In genomic region chr1:248905949-248906740, GRCh38 we compare ENCODE assay signal across 8 cellular contexts. TPM values are rescaled to one million over a fixed set of nuclear protein-coding genes. Genes with fewer than 3 reads are reported as not detected.
DNase-seq lines count a peak whose midpoint lies in the region; ATAC-seq and TF ChIP-seq lines count a peak whose summit lies in the region.

A gene with protein sequence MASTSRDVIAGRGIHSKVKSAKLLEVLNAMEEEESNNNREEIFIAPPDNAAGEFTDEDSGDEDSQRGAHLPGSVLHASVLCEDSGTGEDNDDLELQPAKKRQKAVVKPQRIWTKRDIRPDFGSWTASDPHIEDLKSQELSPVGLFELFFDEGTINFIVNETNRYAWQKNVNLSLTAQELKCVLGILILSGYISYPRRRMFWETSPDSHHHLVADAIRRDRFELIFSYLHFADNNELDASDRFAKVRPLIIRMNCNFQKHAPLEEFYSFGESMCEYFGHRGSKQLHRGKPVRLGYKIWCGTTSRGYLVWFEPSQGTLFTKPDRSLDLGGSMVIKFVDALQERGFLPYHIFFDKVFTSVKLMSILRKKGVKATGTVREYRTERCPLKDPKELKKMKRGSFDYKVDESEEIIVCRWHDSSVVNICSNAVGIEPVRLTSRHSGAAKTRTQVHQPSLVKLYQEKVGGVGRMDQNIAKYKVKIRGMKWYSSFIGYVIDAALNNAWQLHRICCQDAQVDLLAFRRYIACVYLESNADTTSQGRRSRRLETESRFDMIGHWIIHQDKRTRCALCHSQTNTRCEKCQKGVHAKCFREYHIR (plus strand): TSS chr1:248906235. CDS start chr1:248913863, 7,628 bp downstream.

- TF ChIP-seq CTCF in fibroblast of the aortic adventitia (IDR thresholded peaks at IDR 0.05; ENCODE audit: insufficient read depth, low read length) (peak; percentile 75), neural cell (IDR thresholded peaks at IDR 0.05; ENCODE audit: poor library complexity, severe bottlenecking) (peak; percentile 90)

- H3K36me3 ChIP-seq in GM23248 (ENCODE audit: low read depth) (no peaks in the 10 kb centered on the region), Karpas-422 (ENCODE audit: insufficient read depth, low read length) (no peaks in the 10 kb centered on the region), neural cell (ENCODE audit: insufficient read depth, low read length) (no peaks in the 10 kb centered on the region)

- no peaks in the 10 kb centered on the region for H3K9me3 Mint-ChIP-seq in activated T-helper 2 cell treated with anti-CD3 and anti-CD28 coated beads, Interferon-gamma antibody, Interleukin-2, Interleukin-4, amounts not matched to agents 10 μg/mL and 5 μg/mL and 100 μg/mL, durations not matched to agents 14 hours and 24 hours and 36 hours
- no peaks in the 10 kb centered on the region for H3K9me3 Mint-ChIP-seq in stimulated activated naive CD8-positive, alpha-beta T cell treated with anti-CD3 and anti-CD28 coated beads, Interleukin-15, amount 100 ng/mL, for 72 hours

- H3K9ac ChIP-seq in GM23248 (peak within 1 kb of the TSS; percentile 93), Karpas-422 (ENCODE audit: low read length) (peak within 1 kb of the TSS; percentile 73), neural cell (ENCODE audit: low read length) (peak within 1 kb of the TSS; percentile 85)

- peaks cover 44% of the 10 kb centered on the region for H3K79me2 ChIP-seq in GM23248 (ENCODE audit: insufficient read depth)
- peaks cover 40% of the 10 kb centered on the region for H3K79me2 ChIP-seq in Karpas-422 (ENCODE audit: low read length)
- peaks cover 17% of the 10 kb centered on the region for H3K79me2 ChIP-seq in neural cell (replicated peaks; ENCODE audit: insufficient read depth, low read length)

- peak; percentile 92 for DNase-seq in EL
- DNase-seq in GM23248, result peak; percentile 96
- peak; percentile 97 for DNase-seq in Karpas-422
- DNase-seq in RPMI7951 (ENCODE audit: low read depth), result peak; percentile 87
- peak; percentile 91 for DNase-seq in activated T-helper 2 cell treated with anti-CD3 and anti-CD28 coated beads, Interferon-gamma antibody, Interleukin-2, Interleukin-4, amounts not matched to agents 10 μg/mL and 5 μg/mL and 100 μg/mL, durations not matched to agents 14 hours and 24 hours and 36 hours (ENCODE audit: low spot score)
- peak; percentile 93 for DNase-seq in fibroblast of the aortic adventitia (ENCODE audit: low read depth)
- DNase-seq in stimulated activated naive CD8-positive, alpha-beta T cell treated with anti-CD3 and anti-CD28 coated beads, Interleukin-15, amount 100 ng/mL, for 72 hours, result peak; percentile 98

- H3K27ac ChIP-seq in GM23248 (peak within 1 kb of the TSS; percentile 89), Karpas-422 (ENCODE audit: low read length) (peak within 1 kb of the TSS; percentile 64), neural cell (ENCODE audit: low read length) (peak within 1 kb of the TSS; percentile 95)

- H3K27ac Mint-ChIP-seq in activated T-helper 2 cell treated with anti-CD3 and anti-CD28 coated beads, Interferon-gamma antibody, Interleukin-2, Interleukin-4, amounts not matched to agents 10 μg/mL and 5 μg/mL and 100 μg/mL, durations not matched to agents 14 hours and 24 hours and 36 hours, result peak within 1 kb of the TSS; percentile 97
- peak within 1 kb of the TSS; percentile 97 to 98 for H3K27ac Mint-ChIP-seq in stimulated activated naive CD8-positive, alpha-beta T cell treated with anti-CD3 and anti-CD28 coated beads, Interleukin-15, amount 100 ng/mL, for 72 hours

- H2AFZ ChIP-seq in GM23248, result peak within 1 kb of the TSS; percentile 100
- peak within 1 kb of the TSS; percentile 72 for H2AFZ ChIP-seq in Karpas-422 (ENCODE audit: low read length)
- H2AFZ ChIP-seq in neural cell (ENCODE audit: low read depth, low read length), result peak within 1 kb of the TSS; percentile 74

- H3K4me3 Mint-ChIP-seq in activated T-helper 2 cell treated with anti-CD3 and anti-CD28 coated beads, Interferon-gamma antibody, Interleukin-2, Interleukin-4, amounts not matched to agents 10 μg/mL and 5 μg/mL and 100 μg/mL, durations not matched to agents 14 hours and 24 hours and 36 hours (ENCODE audit: low read depth), result peak within 1 kb of the TSS; percentile 93
- peak within 1 kb of the TSS; percentile 93 to 97 for H3K4me3 Mint-ChIP-seq in stimulated activated naive CD8-positive, alpha-beta T cell treated with anti-CD3 and anti-CD28 coated beads, Interleukin-15, amount 100 ng/mL, for 72 hours

- H3K4me2 ChIP-seq in GM23248 (ENCODE audit: unreplicated experiment) (peak within 1 kb of the TSS; percentile 99), Karpas-422 (ENCODE audit: low read depth, low read length, poor library complexity, severe bottlenecking) (peak within 1 kb of the TSS; percentile 86), neural cell (ENCODE audit: low read length) (peak within 1 kb of the TSS; percentile 89)

- TF ChIP-seq RAD21 in neural cell (conservative IDR thresholded peaks at IDR 0.05), result peak; percentile 61

- H3K4me3 ChIP-seq in GM23248 (peak within 1 kb of the TSS; percentile 99), Karpas-422 (ENCODE audit: low read length) (peak within 1 kb of the TSS; percentile 79), fibroblast of the aortic adventitia (ENCODE audit: low read depth, low read length) (peak within 1 kb of the TSS; percentile 95), neural cell (ENCODE audit: low read length) (peak within 1 kb of the TSS; percentile 90)

- H3K27me3 ChIP-seq in GM23248 (replicated peaks; ENCODE audit: insufficient read depth) (no peaks in the 10 kb centered on the region), Karpas-422 (ENCODE audit: low read length) (no peaks in the 10 kb centered on the region), neural cell (ENCODE audit: insufficient read depth, low read depth, low read length) (no peaks in the 10 kb centered on the region)

- peak; percentile 26 for TF ChIP-seq EP300 in neural cell (conservative IDR thresholded peaks at IDR 0.05; ENCODE audit: poor library complexity, severe bottlenecking)

- H4K20me1 ChIP-seq in GM23248 (ENCODE audit: insufficient read depth), result no peaks in the 10 kb centered on the region
- no peaks in the 10 kb centered on the region for H4K20me1 ChIP-seq in Karpas-422 (ENCODE audit: insufficient read depth, low read depth, low read length)
- H4K20me1 ChIP-seq in neural cell (ENCODE audit: insufficient read depth), result no peaks in the 10 kb centered on the region

- peaks cover 7% of the 10 kb centered on the region for H3K36me3 Mint-ChIP-seq in activated T-helper 2 cell treated with anti-CD3 and anti-CD28 coated beads, Interferon-gamma antibody, Interleukin-2, Interleukin-4, amounts not matched to agents 10 μg/mL and 5 μg/mL and 100 μg/mL, durations not matched to agents 14 hours and 24 hours and 36 hours (ENCODE audit: low read depth)

- in situ Hi-C loops in GM23248 (cut with MboI), result no loop called here

- WGBS in GM23248 (ENCODE audit: low coverage in 1 of 2, low lambda C conversion rate in 2 of 2, missing lambda C conversion rate in 2 of 2), 2 experiments, result 1 to 2% methylated on average over 56 to 71 of the region's 80 CpGs

- H3K9me2 ChIP-seq in GM23248 (ENCODE audit: insufficient read depth) (no peaks in the 10 kb centered on the region), Karpas-422 (replicated peaks; ENCODE audit: insufficient read depth, low read length) (no peaks in the 10 kb centered on the region), neural cell (ENCODE audit: insufficient read depth, low read length) (no peaks in the 10 kb centered on the region)

- H3K9me3 ChIP-seq in GM23248 (ENCODE audit: low read depth), result no peaks in the 10 kb centered on the region
- no peaks in the 10 kb centered on the region for H3K9me3 ChIP-seq in Karpas-422 (ENCODE audit: low read length)
- no peaks in the 10 kb centered on the region for H3K9me3 ChIP-seq in neural cell (ENCODE audit: low read length)

- H3F3A ChIP-seq in GM23248 (ENCODE audit: insufficient read depth) (peaks cover 13% of the 10 kb centered on the region), neural cell (ENCODE audit: insufficient read depth, low read length, poor library complexity, severe bottlenecking) (no peaks in the 10 kb centered on the region)

- H3K4me1 ChIP-seq in GM23248 (ENCODE audit: insufficient read depth) (peaks cover 7% of the 10 kb centered on the region; the same call in 1 of the 2 replicates), Karpas-422 (ENCODE audit: low read length) (peaks cover 41% of the 10 kb centered on the region)

- intact Hi-C loops in activated T-helper 2 cell treated with anti-CD3 and anti-CD28 coated beads, Interferon-gamma antibody, Interleukin-2, Interleukin-4, amounts not matched to agents 10 μg/mL and 5 μg/mL and 100 μg/mL, durations not matched to agents 14 hours and 24 hours and 36 hours (cut with micrococcal nuclease), result loop anchor here (1.0 kb wide), 5 partner anchors 18 to 80 kb away; partner anchors contain the start of genes ZNF672 and ZNF692

- peaks cover 25% of the 10 kb centered on the region for H3K4me1 Mint-ChIP-seq in activated T-helper 2 cell treated with anti-CD3 and anti-CD28 coated beads, Interferon-gamma antibody, Interleukin-2, Interleukin-4, amounts not matched to agents 10 μg/mL and 5 μg/mL and 100 μg/mL, durations not matched to agents 14 hours and 24 hours and 36 hours (ENCODE audit: low read depth)
- H3K4me1 Mint-ChIP-seq in stimulated activated naive CD8-positive, alpha-beta T cell treated with anti-CD3 and anti-CD28 coated beads, Interleukin-15, amount 100 ng/mL, for 72 hours, result peaks cover 44% of the 10 kb centered on the region

- ATAC-seq in stimulated activated naive CD8-positive, alpha-beta T cell treated with anti-CD3 and anti-CD28 coated beads, Interleukin-15, amount 100 ng/mL, for 72 hours, result peak; percentile 92

- H3K27me3 Mint-ChIP-seq in activated T-helper 2 cell treated with anti-CD3 and anti-CD28 coated beads, Interferon-gamma antibody, Interleukin-2, Interleukin-4, amounts not matched to agents 10 μg/mL and 5 μg/mL and 100 μg/mL, durations not matched to agents 14 hours and 24 hours and 36 hours (ENCODE audit: low read depth), result peaks cover 12% of the 10 kb centered on the region
- no peaks in the 10 kb centered on the region for H3K27me3 Mint-ChIP-seq in stimulated activated naive CD8-positive, alpha-beta T cell treated with anti-CD3 and anti-CD28 coated beads, Interleukin-15, amount 100 ng/mL, for 72 hours

TF ChIP-seq in neural cell, 6 proteins besides CTCF, POLR2A, EP300 and RAD21 (continues in another document):
- peak; percentile 39 for TF ChIP-seq MXI1 (conservative IDR thresholded peaks at IDR 0.05; ENCODE audit: poor library complexity, severe bottlenecking)
- TF ChIP-seq SMC3 (conservative IDR thresholded peaks at IDR 0.05; ENCODE audit: poor library complexity), result peak; percentile 69

RNA-seq across cellular contexts. Expression of the gene that starts here (rescaled TPM):
- 3.5 and 6.1 TPM in 2 replicates for total RNA-seq in GM23248 (2014; rRNA removed; shearing (Covaris generic))
- polyA plus RNA-seq in GM23248 (2016; fragmentation: Nextera tagmentation; extraction: Ambion mirVana) (5.0 and 5.8 TPM in 2 replicates), neural cell (8.1 and 10.5 TPM in 2 replicates)
- total RNA-seq in Karpas-422 (2014; rRNA removed; shearing (Covaris generic); ENCODE audit: low replicate concordance), result 6.1 and 6.9 TPM in 2 replicates
- total RNA-seq in RPMI7951 (2014; rRNA removed; shearing (Covaris generic)), result 6.2 TPM in 2 replicates
- 6.7 and 6.9 TPM in 2 replicates for total RNA-seq in activated T-helper 2 cell treated with anti-CD3 and anti-CD28 coated beads, Interferon-gamma antibody, Interleukin-2, Interleukin-4, amounts not matched to agents 10 μg/mL and 5 μg/mL and 100 μg/mL, durations not matched to agents 14 hours and 24 hours and 36 hours
- total RNA-seq in fibroblast of the aortic adventitia (ENCODE audit: low replicate concordance), result 3.1 and 4.7 TPM in 2 replicates
- polyA minus RNA-seq in neural cell, result 15.1 and 17.2 TPM in 2 replicates

Comparison
In these comparisons a context has a peak if more than half of its experiments do, and no peak if none do; other contexts are left out.
1. Peak in every context shown above with its lines: DNase-seq, ATAC-seq, H3K4me3 ChIP-seq and H3K27ac ChIP-seq.